ENCODE assay signal across 28 cellular contexts in genomic region chr14:101019541-101019940, GRCh38.
DNase-seq lines count a peak whose midpoint lies in the region; ATAC-seq, FAIRE-seq and TF ChIP-seq lines count a peak whose summit lies in the region.
"Had no signal": no experiment of that assay in that cellular context is flagged by ENCODE, and none has a peak within 500 bp of the region (broad histone marks: within the 10 kb centered on the region; RNA-seq: fewer than 3 reads in every experiment).

No MANE protein-coding gene starts in this region.

- H3K9me3 ChIP-seq in right atrium auricular region, result no peaks in the 10 kb centered on the region
- no peaks in the 10 kb centered on the region for H3K9me3 ChIP-seq in ovary
- H3K9me3 ChIP-seq: BE2C, psoas muscle, thyroid gland had no signal

- no peak for ATAC-seq in left ventricle myocardium superior
- ATAC-seq: activated CD4-positive, CD25-positive, alpha-beta regulatory T cell treated with anti-CD3 and anti-CD28 coated beads, Interleukin-2, amount 50 U/mL, for 24 hours; activated CD8-positive, alpha-beta T cell treated with anti-CD3 and anti-CD28 coated beads for 36 hours; effector memory CD8-positive, alpha-beta T cell; psoas muscle had no signal

- TF ChIP-seq EP300 in ovary (IDR thresholded peaks at IDR 0.05), result no peak

- H3K4me3 Mint-ChIP-seq in activated naive CD4-positive, alpha-beta T cell treated with anti-CD3 and anti-CD28 coated beads, Interleukin-2, amount 10 ng/mL, durations not matched to agents 7 days and 5 days, result no peak overlapping the region
- H3K4me3 Mint-ChIP-seq: activated CD8-positive, alpha-beta T cell treated with anti-CD3 and anti-CD28 coated beads for 36 hours; brain; CD8-positive, alpha-beta memory T cell; effector memory CD8-positive, alpha-beta T cell; stimulated activated naive CD8-positive, alpha-beta T cell treated with anti-CD3 and anti-CD28 coated beads, Interleukin-15, Interleukin-2, amounts not matched to agents 100 ng/mL and 50 ng/mL, for 24 hours had no signal

- H3K4me3 ChIP-seq in right atrium auricular region (no peak overlapping the region), coronary artery (no peak overlapping the region), ovary (no peak overlapping the region)
- H3K4me3 ChIP-seq: psoas muscle, thyroid gland had no signal

- intact Hi-C loops in left ventricle myocardium superior (cut with micrococcal nuclease), result no loop called here
- intact Hi-C loops in ovary (cut with DNase I), result no loop called here

- H3K27me3 ChIP-seq in right atrium auricular region (no peaks in the 10 kb centered on the region), ovary (no peaks in the 10 kb centered on the region)
- H3K27me3 ChIP-seq: BE2C, thyroid gland had no signal

- TF ChIP-seq CTCF in right atrium auricular region (IDR thresholded peaks at IDR 0.05) (no peak), coronary artery (IDR thresholded peaks at IDR 0.05) (no peak), ovary (IDR thresholded peaks at IDR 0.05) (no peak), GM20000 (IDR thresholded peaks at IDR 0.05; ENCODE audit: extremely low read depth, missing control alignments) (no peak)

- H3K4me1 Mint-ChIP-seq in activated naive CD4-positive, alpha-beta T cell treated with anti-CD3 and anti-CD28 coated beads, Interleukin-2, amount 10 ng/mL, durations not matched to agents 7 days and 5 days, result no peaks in the 10 kb centered on the region
- H3K4me1 Mint-ChIP-seq: brain; CD8-positive, alpha-beta memory T cell had no signal

- H3K9me3 Mint-ChIP-seq in activated naive CD4-positive, alpha-beta T cell treated with anti-CD3 and anti-CD28 coated beads, Interleukin-2, amount 10 ng/mL, durations not matched to agents 7 days and 5 days, result peaks cover 4% of the 10 kb centered on the region
- H3K9me3 Mint-ChIP-seq: activated CD8-positive, alpha-beta T cell treated with anti-CD3 and anti-CD28 coated beads for 36 hours; stimulated activated naive CD8-positive, alpha-beta T cell treated with anti-CD3 and anti-CD28 coated beads, Interleukin-15, Interleukin-2, amounts not matched to agents 100 ng/mL and 50 ng/mL, for 24 hours had no signal

- H3K36me3 Mint-ChIP-seq in activated naive CD4-positive, alpha-beta T cell treated with anti-CD3 and anti-CD28 coated beads, Interleukin-2, amount 10 ng/mL, durations not matched to agents 7 days and 5 days, result no peaks in the 10 kb centered on the region
- H3K36me3 Mint-ChIP-seq: brain; CD8-positive, alpha-beta memory T cell had no signal

- H3K27me3 Mint-ChIP-seq in activated naive CD4-positive, alpha-beta T cell treated with anti-CD3 and anti-CD28 coated beads, Interleukin-2, amount 10 ng/mL, durations not matched to agents 7 days and 5 days, result peaks cover 14% of the 10 kb centered on the region

- no peak overlapping the region for H3K27ac ChIP-seq in right atrium auricular region
- no peak overlapping the region for H3K27ac ChIP-seq in coronary artery
- H3K27ac ChIP-seq in ovary, result no peak overlapping the region
- H3K27ac ChIP-seq: KMS-11, psoas muscle, RWPE1, thyroid gland had no signal

- peak; percentile 65 for FAIRE-seq in urothelium cell line (lab: Jason Lieb, UNC)
- FAIRE-seq: colon, H1 had no signal

- H3K27ac Mint-ChIP-seq in activated naive CD4-positive, alpha-beta T cell treated with anti-CD3 and anti-CD28 coated beads, Interleukin-2, amount 10 ng/mL, durations not matched to agents 7 days and 5 days, result no peak overlapping the region
- H3K27ac Mint-ChIP-seq: activated CD8-positive, alpha-beta T cell treated with anti-CD3 and anti-CD28 coated beads for 36 hours; brain; CD8-positive, alpha-beta memory T cell; effector memory CD8-positive, alpha-beta T cell; stimulated activated naive CD8-positive, alpha-beta T cell treated with anti-CD3 and anti-CD28 coated beads, Interleukin-15, Interleukin-2, amounts not matched to agents 100 ng/mL and 50 ng/mL, for 24 hours had no signal

- 94 to 98% (median 96%) methylated on average over 2 of the region's 2 CpGs for WGBS in ovary, 3 donors

- TF ChIP-seq POLR2A in ovary (IDR thresholded peaks at IDR 0.05), result no peak

- H3K36me3 ChIP-seq in right atrium auricular region, result no peaks in the 10 kb centered on the region
- no peaks in the 10 kb centered on the region for H3K36me3 ChIP-seq in ovary
- H3K36me3 ChIP-seq: thyroid gland had no signal

- CTCF ChIA-PET in activated naive CD4-positive, alpha-beta T cell treated with anti-CD3 and anti-CD28 coated beads, Interleukin-2, amount 10 ng/mL, durations not matched to agents 7 days and 5 days (lab: Charles Lee), result no interaction called here

- H3K4me1 ChIP-seq in right atrium auricular region, result no peaks in the 10 kb centered on the region
- H3K4me1 ChIP-seq in ovary (ENCODE audit: insufficient read depth), result no peaks in the 10 kb centered on the region
- H3K4me1 ChIP-seq: BE2C, psoas muscle, thyroid gland had no signal

- DNase-seq in left ventricle myocardium superior, result peak; percentile 7
- no peak for DNase-seq in right atrium auricular region (ENCODE audit: low spot score)
- peak; percentile 47 for DNase-seq in coronary artery (ENCODE audit: low spot score)
- peak in 4 of 5 donors; percentile 3 to 10 (median 5) for DNase-seq in ovary
- no peak for DNase-seq in urothelium cell line (ENCODE audit: low spot score)
- DNase-seq in GM20000 (ENCODE audit: low spot score), result no peak
- no peak for DNase-seq in activated naive CD4-positive, alpha-beta T cell treated with anti-CD3 and anti-CD28 coated beads, Interleukin-2, amount 10 ng/mL, durations not matched to agents 7 days and 5 days
- DNase-seq in NCI-H2107 treated with DMSO at 0.1 percent for 48 hours (lab: John Stamatoyannopoulos, UW; ENCODE audit: unreplicated experiment), result no peak
- DNase-seq: activated CD8-positive, alpha-beta T cell treated with anti-CD3 and anti-CD28 coated beads for 36 hours; activated naive CD4-positive, alpha-beta T cell; activated T-cell treated with anti-CD3 and anti-CD28 coated beads, Interleukin-2, amount 50 U/mL, for 1 hour; CD8-positive, alpha-beta memory T cell; effector memory CD8-positive, alpha-beta T cell; foreskin melanocyte; mesenchymal stem cell; NCI-H1436 treated with DMSO at 0.1 percent for 48 hours; NCI-H2107; NCI-H446 treated with DMSO at 0.1 percent for 48 hours; psoas muscle; thyroid gland had no signal

Comparison
In these comparisons a context has a peak if more than half of its experiments do, and no peak if none do; other contexts are left out.
1. DNase-seq: peak in left ventricle myocardium superior (single experiment), coronary artery (single experiment) and ovary (4 of 5); none in right atrium auricular region (single experiment), urothelium cell line (single experiment), GM20000 (single experiment), activated naive CD4-positive, alpha-beta T cell treated with anti-CD3 and anti-CD28 coated beads, Interleukin-2, amount 10 ng/mL, durations not matched to agents 7 days and 5 days (single experiment) and NCI-H2107 treated with DMSO at 0.1 percent for 48 hours (single experiment).